Comparison of ENCODE assay signal across 15 cellular contexts in the genomic region with DNA sequence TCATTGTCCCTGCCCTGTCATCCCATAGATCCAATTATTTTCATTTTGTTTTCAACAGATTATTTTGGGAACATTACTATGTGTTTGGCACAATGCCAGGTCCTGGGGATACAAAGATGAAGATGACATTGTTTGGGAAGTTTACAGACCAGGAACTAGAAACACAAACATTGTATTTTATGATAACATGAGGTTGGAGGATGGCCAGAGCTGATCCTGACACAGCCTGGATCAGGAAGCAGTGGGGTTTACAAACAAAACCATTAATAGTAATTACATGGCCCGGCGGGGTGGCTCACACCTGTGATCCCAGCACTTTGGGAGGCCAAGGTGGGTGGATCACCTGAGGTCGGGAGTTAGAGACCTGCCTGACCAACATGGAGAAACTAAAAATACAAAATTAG.
DNase-seq lines count a peak whose midpoint lies in the region; ATAC-seq lines count a peak whose summit lies in the region.
"Had no signal": no experiment of that assay in that cellular context is flagged by ENCODE, and none has a peak within 500 bp of the region (broad histone marks: within the 10 kb centered on the region; RNA-seq: fewer than 3 reads in every experiment).

No MANE protein-coding gene starts in this region.

- no peak for ATAC-seq in GM19463 (IDR thresholded peaks at IDR 0.05; ENCODE audit: unreplicated experiment)
- ATAC-seq: body of pancreas, gastrocnemius medialis, WTC11 had no signal

- DNase-seq in DMS153 treated with DMSO at 0.1 percent for 48 hours (lab: John Stamatoyannopoulos, UW; ENCODE audit: unreplicated experiment) (peak; percentile 41), NCI-H2081 (lab: John Stamatoyannopoulos, UW) (peak; percentile 83 to 91), caudate nucleus (lab: John Stamatoyannopoulos, UW) (peak in 48 of 61 donors; percentile 4 to 73 (median 28)), midbrain (lab: John Stamatoyannopoulos, UW) (peak; percentile 63), NCI-H187 (lab: John Stamatoyannopoulos, UW) (no peak), GM19240 (ENCODE audit: insufficient read length, low spot score) (no peak), T1000 (lab: John Stamatoyannopoulos, UW) (no peak)
- DNase-seq: body of pancreas; DMS79 treated with DMSO at 0.1 percent for 48 hours; effector memory CD4-positive, alpha-beta T cell; gastrocnemius medialis; stimulated activated CD4-positive, alpha-beta T cell treated with anti-CD3 and anti-CD28 coated beads, Interleukin-12 subunit alpha, Interleukin-12 subunit beta, amount 100 ng/mL, for 4 hours; testis had no signal

- H3K27ac ChIP-seq in caudate nucleus (ENCODE audit: low read depth, low read length) = peak overlapping the region; percentile 96
- H3K27ac ChIP-seq: gastrocnemius medialis, testis had no signal

Comparison
In these comparisons a context has a peak if more than half of its experiments do, and no peak if none do; other contexts are left out.
1. DNase-seq: peak in DMS153 treated with DMSO at 0.1 percent for 48 hours (single experiment), NCI-H2081 (2 of 2), caudate nucleus (48 of 61) and midbrain (single experiment); none in NCI-H187 (0 of 2), GM19240 (single experiment) and T1000 (single experiment).